7 cellular contexts compared by ENCODE assay signal in genomic region chr1:45687753-45688737, GRCh38. TPM values are rescaled to one million over a fixed set of nuclear protein-coding genes. Genes with fewer than 3 reads are reported as not detected.
DNase-seq lines count a peak whose midpoint lies in the region; ATAC-seq, FAIRE-seq and TF ChIP-seq lines count a peak whose summit lies in the region.

Gene TMEM69, plus strand, starts transcription at chr1:45688181. Its CDS starts 2,888 bp downstream, at chr1:45691069.

- TF ChIP-seq POLR2A in thyroid gland (IDR thresholded peaks at IDR 0.05): peak in 1 of 2 donors; percentile 41

- FAIRE-seq in pancreas (lab: Jason Lieb, UNC): no peak

- DNase-seq in NCI-H1417 treated with DMSO at 0.1 percent for 48 hours (lab: John Stamatoyannopoulos, UW) (peak; percentile 74), Right ventricle myocardium superior (peak; percentile 61), pancreas (peak; percentile 44 to 80 (median 70)), thyroid gland (peak; percentile 68 to 70)
- DNase-seq in activated naive CD8-positive, alpha-beta T cell treated with anti-CD3 and anti-CD28 coated beads, Interleukin-2, amount 50 U/mL, for 16 hours (ENCODE audit: low read depth, low spot score): peak; percentile 47

- H3K9me3 ChIP-seq in SU-DHL-6 (ENCODE audit: insufficient read depth, low read length) (no peaks in the 10 kb centered on the region), pancreas (no peaks in the 10 kb centered on the region), thyroid gland (no peaks in the 10 kb centered on the region)

- H3K79me2 ChIP-seq in SU-DHL-6 (ENCODE audit: insufficient read depth, low read length): peaks cover 67% of the 10 kb centered on the region

- ATAC-seq in GM18502 (IDR thresholded peaks at IDR 0.05; ENCODE audit: poor library complexity, unreplicated experiment) (peak; percentile 22), Right ventricle myocardium superior (ENCODE audit: poor library complexity) (peak; percentile 59), pancreas (peak; percentile 61 to 74 (median 64))

- H4K20me1 ChIP-seq in SU-DHL-6 (ENCODE audit: low read depth, low read length): no peaks in the 10 kb centered on the region; the same call in 1 of the 2 replicates

- peaks cover 7% of the 10 kb centered on the region; the same call in 1 of the 2 replicates for H3K36me3 ChIP-seq in SU-DHL-6 (ENCODE audit: low read length)
- peaks cover 0 to 6% (median under 1%) of the 10 kb centered on the region in 3 donors for H3K36me3 ChIP-seq in pancreas
- H3K36me3 ChIP-seq in thyroid gland: peaks cover 0 to 1% of the 10 kb centered on the region in 2 donors

- 1% methylated on average over 24 of the region's 24 CpGs for WGBS in pancreas, 2 donors
- 3 to 4% methylated on average over 20 to 24 of the region's 24 CpGs for WGBS in thyroid gland, 2 donors

- peak within 1 kb of the TSS; percentile 97 for H3K4me3 ChIP-seq in SU-DHL-6 (ENCODE audit: insufficient read depth, low read length, poor library complexity, severe bottlenecking)
- H3K4me3 ChIP-seq in pancreas: peak within 1 kb of the TSS; percentile 47 to 97 (median 84)
- peak within 1 kb of the TSS in 2 of 3 donors; percentile 57 to 76 for H3K4me3 ChIP-seq in thyroid gland (replicated peaks in 1 of 3)

- H2AFZ ChIP-seq in SU-DHL-6 (ENCODE audit: low read depth, low read length, severe bottlenecking): peak within 1 kb of the TSS; percentile 61

- peaks cover 0 to 20% (median 5%) of the 10 kb centered on the region in 3 donors for H3K4me1 ChIP-seq in pancreas
- peaks cover 11 to 21% of the 10 kb centered on the region in 2 donors for H3K4me1 ChIP-seq in thyroid gland

- H3K27me3 ChIP-seq in SU-DHL-6 (ENCODE audit: low read length): no peaks in the 10 kb centered on the region
- H3K27me3 ChIP-seq in pancreas: no peaks in the 10 kb centered on the region
- no peaks in the 10 kb centered on the region for H3K27me3 ChIP-seq in thyroid gland

- peak within 1 kb of the TSS; percentile 86 for H3K4me2 ChIP-seq in SU-DHL-6 (ENCODE audit: low read depth, low read length, poor library complexity, severe bottlenecking)

- intact Hi-C loops in Right ventricle myocardium superior (cut with DNase I): loop anchor here (5.0 kb wide), 1 partner anchor 101 kb away; no protein-coding TSS in a partner anchor
- intact Hi-C loops in pancreas (cut with DNase I): no loop called here
- intact Hi-C loops in thyroid gland (cut with DNase I): loop anchor here (10.0 kb wide), 1 partner anchor 67 kb away; the partner anchor contains the start of gene IPP

- peak within 1 kb of the TSS; percentile 82 for H3K9ac ChIP-seq in SU-DHL-6 (ENCODE audit: low read length)

- H3K27ac ChIP-seq in SU-DHL-6 (ENCODE audit: low read depth, low read length): peak within 1 kb of the TSS; percentile 94
- peak within 1 kb of the TSS; percentile 90 to 98 (median 94) for H3K27ac ChIP-seq in pancreas
- H3K27ac ChIP-seq in thyroid gland: peak within 1 kb of the TSS; percentile 90 to 98 (median 94)

- peaks cover 15% of the 10 kb centered on the region for H3F3A ChIP-seq in SU-DHL-6 (ENCODE audit: insufficient read depth)

- TF ChIP-seq CTCF in SU-DHL-6 (IDR thresholded peaks at IDR 0.05; ENCODE audit: insufficient read depth, low read length, poor library complexity, severe bottlenecking) (no peak), pancreas (IDR thresholded peaks at IDR 0.05) (peak in 1 of 4 donors; percentile 6), thyroid gland (IDR thresholded peaks at IDR 0.05) (peak in 4 of 6 experiments; percentile 7 to 34 (median 18))

- H3K9me2 ChIP-seq in SU-DHL-6 (replicated peaks; ENCODE audit: insufficient read depth, low read length): no peaks in the 10 kb centered on the region

RNA-seq across cellular contexts. Expression of gene TMEM69, which starts in this region (rescaled TPM):
- total RNA-seq in Right ventricle myocardium superior: 22.1 TPM
- total RNA-seq in pancreas: 10 to 100 TPM in 1 of 6 donors, 1 to 10 TPM in 5; 5.7 to 11.2 (median 7.9) TPM
- polyA plus RNA-seq in pancreas: 10 to 100 TPM in 1 of 2 donors, 1 to 10 TPM in 1; 5.9 to 13.6 TPM
- 10 to 100 TPM; 15.7 to 30.9 (median 25.7) TPM for total RNA-seq in thyroid gland

Comparison
In these comparisons a context has a peak if more than half of its experiments do, and no peak if none do; other contexts are left out.
1. Peak in every context shown above with its lines: DNase-seq, ATAC-seq, H3K4me3 ChIP-seq and H3K27ac ChIP-seq.
2. intact Hi-C loops: an anchor here in Right ventricle myocardium superior (5.0 kb wide) and thyroid gland (10.0 kb wide); none called in pancreas.